ENCODE assay signal across 24 cellular contexts in the genomic region with DNA sequence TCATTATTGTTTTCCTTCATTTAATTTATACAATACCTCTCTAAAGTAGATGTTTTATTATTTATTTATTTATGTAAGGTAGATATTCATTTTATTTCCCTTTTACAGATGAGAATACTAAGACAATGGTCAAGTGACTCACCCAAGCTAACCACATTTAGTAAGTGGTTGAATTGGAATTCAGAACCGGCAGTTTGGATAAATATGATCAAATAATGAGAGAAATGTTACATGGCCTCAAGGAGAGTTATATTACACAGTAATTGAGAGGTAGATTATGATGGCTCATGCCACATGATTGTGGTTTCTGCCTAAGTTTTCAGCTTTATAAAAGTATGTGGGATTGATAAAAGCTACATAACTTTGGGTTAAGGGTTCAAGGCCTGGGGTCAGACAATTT.
DNase-seq lines count a peak whose midpoint lies in the region; ATAC-seq, FAIRE-seq and TF ChIP-seq lines count a peak whose summit lies in the region.
"Had no signal": no experiment of that assay in that cellular context is flagged by ENCODE, and none has a peak within 500 bp of the region (broad histone marks: within the 10 kb centered on the region; RNA-seq: fewer than 3 reads in every experiment).

No MANE protein-coding gene starts in this region.

- POLR2A ChIA-PET in activated CD8-positive, alpha-beta T cell treated with anti-CD3 and anti-CD28 coated beads for 36 hours (lab: Charles Lee), result no interaction called here

- DNase-seq in EH (ENCODE audit: low read depth), result peak; percentile 57
- DNase-seq in LHCN-M2 (ENCODE audit: low read depth), result peak; percentile 78
- peak; percentile 35 for DNase-seq in astrocyte of the spinal cord (ENCODE audit: low read depth, low spot score)
- DNase-seq in retina, result no peak
- DNase-seq in T-helper 17 cell, result no peak
- DNase-seq in tibial artery, result no peak
- no peak for DNase-seq in activated CD8-positive, alpha-beta T cell treated with anti-CD3 and anti-CD28 coated beads for 36 hours
- DNase-seq: ACHN; CD4-positive, CD25-positive, alpha-beta regulatory T cell; COR-L47; DMS 273 treated with DMSO at 0.1 percent for 48 hours; DND-41; MV-4-11; NCI-H1694 treated with DMSO at 0.1 percent for 48 hours; NCI-H2107; OCI-M1; SIG-M5; T-helper 1 cell had no signal

- H3K36me3 Mint-ChIP-seq in T-helper 17 cell (ENCODE audit: low read depth), result no peaks in the 10 kb centered on the region
- H3K36me3 Mint-ChIP-seq in activated CD8-positive, alpha-beta T cell treated with anti-CD3 and anti-CD28 coated beads for 36 hours (ENCODE audit: low read depth), result no peaks in the 10 kb centered on the region
- H3K36me3 Mint-ChIP-seq: CD4-positive, CD25-positive, alpha-beta regulatory T cell had no signal

- no peaks in the 10 kb centered on the region for H3K27me3 ChIP-seq in tibial artery

- in situ Hi-C loops in astrocyte of the spinal cord (cut with HindIII; ENCODE audit: low sequenced_read_pairs), result no loop called here

- TF ChIP-seq CTCF in astrocyte of the spinal cord (IDR thresholded peaks at IDR 0.05; ENCODE audit: low read depth, low read length) (no peak), tibial artery (IDR thresholded peaks at IDR 0.05) (no peak)
- no peak for TF ChIP-seq CTCF in activated CD8-positive, alpha-beta T cell treated with anti-CD3 and anti-CD28 coated beads for 36 hours (IDR thresholded peaks at IDR 0.05)

- no peak overlapping the region for H3K27ac Mint-ChIP-seq in T-helper 17 cell
- no peak overlapping the region for H3K27ac Mint-ChIP-seq in activated CD8-positive, alpha-beta T cell treated with anti-CD3 and anti-CD28 coated beads for 36 hours
- H3K27ac Mint-ChIP-seq: B cell; CD4-positive, CD25-positive, alpha-beta regulatory T cell had no signal

- CTCF ChIA-PET in activated CD8-positive, alpha-beta T cell treated with anti-CD3 and anti-CD28 coated beads for 36 hours (lab: Charles Lee), result no interaction called here

- H3K4me3 Mint-ChIP-seq in T-helper 17 cell, result no peak overlapping the region
- no peak overlapping the region for H3K4me3 Mint-ChIP-seq in activated CD8-positive, alpha-beta T cell treated with anti-CD3 and anti-CD28 coated beads for 36 hours
- H3K4me3 Mint-ChIP-seq: B cell; CD4-positive, CD25-positive, alpha-beta regulatory T cell had no signal

- H3K36me3 ChIP-seq in tibial artery, result no peaks in the 10 kb centered on the region

- H3K27me3 Mint-ChIP-seq in T-helper 17 cell, result no peaks in the 10 kb centered on the region
- no peaks in the 10 kb centered on the region for H3K27me3 Mint-ChIP-seq in activated CD8-positive, alpha-beta T cell treated with anti-CD3 and anti-CD28 coated beads for 36 hours
- H3K27me3 Mint-ChIP-seq: CD4-positive, CD25-positive, alpha-beta regulatory T cell had no signal

- H3K9me3 ChIP-seq in T-helper 17 cell (ENCODE audit: control insufficient read depth, low read length, poor library complexity, severe bottlenecking), result no peaks in the 10 kb centered on the region
- H3K9me3 ChIP-seq in tibial artery, result peaks cover 0 to 4% (median 0%) of the 10 kb centered on the region in 3 donors

- H3K27ac ChIP-seq in tibial artery, result no peak overlapping the region
- H3K27ac ChIP-seq: RWPE1 had no signal

- H3K9me3 Mint-ChIP-seq in activated CD8-positive, alpha-beta T cell treated with anti-CD3 and anti-CD28 coated beads for 36 hours, result peaks cover 7% of the 10 kb centered on the region

- no peaks in the 10 kb centered on the region for H3K4me1 Mint-ChIP-seq in T-helper 17 cell
- H3K4me1 Mint-ChIP-seq in activated CD8-positive, alpha-beta T cell treated with anti-CD3 and anti-CD28 coated beads for 36 hours (ENCODE audit: low read depth), result no peaks in the 10 kb centered on the region
- H3K4me1 Mint-ChIP-seq: B cell; CD4-positive, CD25-positive, alpha-beta regulatory T cell had no signal

- intact Hi-C loops in tibial artery (cut with DNase I; ENCODE audit: low total_unique reads), result no loop called here
- intact Hi-C loops in activated CD8-positive, alpha-beta T cell treated with anti-CD3 and anti-CD28 coated beads for 36 hours (cut with micrococcal nuclease), result no loop called here

- H3K4me1 ChIP-seq in tibial artery, result no peaks in the 10 kb centered on the region

- H3K4me3 ChIP-seq in astrocyte of the spinal cord (ENCODE audit: low read depth, low read length), result no peak overlapping the region
- no peak overlapping the region for H3K4me3 ChIP-seq in tibial artery
- H3K4me3 ChIP-seq: GM12878 had no signal

- FAIRE-seq in islet of Langerhans (lab: Jason Lieb, UNC), result peak; percentile 5
- FAIRE-seq: GM12878, GM18507, H54 had no signal

- ATAC-seq in T-helper 17 cell, result no peak
- ATAC-seq in activated CD8-positive, alpha-beta T cell treated with anti-CD3 and anti-CD28 coated beads for 36 hours, result no peak
- ATAC-seq: GM12878 had no signal

Comparison
In these comparisons a context has a peak if more than half of its experiments do, and no peak if none do; other contexts are left out.
1. DNase-seq: peak in EH (single experiment), LHCN-M2 (single experiment) and astrocyte of the spinal cord (single experiment); none in retina (single experiment), T-helper 17 cell (0 of 3), tibial artery (0 of 2) and activated CD8-positive, alpha-beta T cell treated with anti-CD3 and anti-CD28 coated beads for 36 hours (single experiment).